7 cellular contexts compared by ENCODE assay signal in genomic region chr6:112286010-112286409, GRCh38. TPM values are rescaled to one million over a fixed set of nuclear protein-coding genes. Genes with fewer than 3 reads are reported as not detected.
DNase-seq lines count a peak whose midpoint lies in the region; ATAC-seq lines count a peak whose summit lies in the region.

No MANE protein-coding gene starts in this region.

- ATAC-seq in GM19467 (IDR thresholded peaks at IDR 0.05; ENCODE audit: unreplicated experiment) (peak; percentile 82), HG03354 (IDR thresholded peaks at IDR 0.05; ENCODE audit: poor library complexity, severe bottlenecking, unreplicated experiment) (peak; percentile 93)

- peak; percentile 37 for DNase-seq in activated T-cell treated with anti-CD3 and anti-CD28 coated beads for 24 hours (ENCODE audit: low read depth)
- DNase-seq in stimulated activated CD8-positive, alpha-beta memory T cell treated with anti-CD3 and anti-CD28 coated beads, Interleukin-7, amount 100 ng/mL, for 24 hours (ENCODE audit: low read depth) = peak; percentile 4
- DNase-seq in DMS79 treated with DMSO at 0.1 percent for 48 hours (lab: John Stamatoyannopoulos, UW) = no peak
- no peak for DNase-seq in GOT3 (lab: John Stamatoyannopoulos, UW)
- DNase-seq in G401 (ENCODE audit: low spot score) = no peak

- in situ Hi-C loops in G401 (cut with HindIII; ENCODE audit: low sequenced_read_pairs) = no loop called here

RNA-seq across cellular contexts. Expression of gene LAMA4, which starts 31.6 kb away (rescaled TPM):
- total RNA-seq in G401 (2014; rRNA removed; shearing (Covaris generic)) = 2.3 and 2.6 TPM in 2 replicates

Comparison
In these comparisons a context has a peak if more than half of its experiments do, and no peak if none do; other contexts are left out.
1. DNase-seq: peak in activated T-cell treated with anti-CD3 and anti-CD28 coated beads for 24 hours (single experiment) and stimulated activated CD8-positive, alpha-beta memory T cell treated with anti-CD3 and anti-CD28 coated beads, Interleukin-7, amount 100 ng/mL, for 24 hours (single experiment); none in DMS79 treated with DMSO at 0.1 percent for 48 hours (single experiment), GOT3 (single experiment) and G401 (single experiment).